In genomic region chr13:35470671-35471465, GRCh38 we compare ENCODE assay signal across 9 cellular contexts. TPM values are rescaled to one million over a fixed set of nuclear protein-coding genes. Genes with fewer than 3 reads are reported as not detected.
DNase-seq lines count a peak whose midpoint lies in the region; ATAC-seq, FAIRE-seq and TF ChIP-seq lines count a peak whose summit lies in the region.
"Had no signal": no experiment of that assay in that cellular context is flagged by ENCODE, and none has a peak within 500 bp of the region (broad histone marks: within the 10 kb centered on the region; RNA-seq: fewer than 3 reads in every experiment).

No MANE protein-coding gene starts in this region.

- DNase-seq in G401 (ENCODE audit: low spot score) (peak; percentile 85), astrocyte of the hippocampus (ENCODE audit: low read depth, low spot score) (peak; percentile 51), hepatocyte (ENCODE audit: low spot score) (peak; percentile 64), psoas muscle (peak; percentile 54 to 84), GOT3 (lab: John Stamatoyannopoulos, UW) (no peak), HTR-8/SVneo (ENCODE audit: insufficient read length, low spot score) (no peak)
- no peak for DNase-seq in stimulated activated CD4-positive, alpha-beta T cell treated with anti-CD3 and anti-CD28 coated beads, Interleukin-2, amount 100 ng/mL, for 24 hours

- H3K27ac ChIP-seq in hepatocyte (peak overlapping the region; percentile 95), psoas muscle (peak overlapping the region; percentile 80)
- H3K27ac ChIP-seq: neutrophil had no signal

- no peaks in the 10 kb centered on the region for H4K20me1 ChIP-seq in hepatocyte (ENCODE audit: insufficient read depth, poor library complexity, severe bottlenecking)

- intact Hi-C loops in psoas muscle (cut with DNase I), result no loop called here

- TF ChIP-seq CTCF in hepatocyte (IDR thresholded peaks at IDR 0.05; ENCODE audit: poor library complexity) (no peak), psoas muscle (IDR thresholded peaks at IDR 0.05) (no peak)

- no peaks in the 10 kb centered on the region for H3K9me2 ChIP-seq in hepatocyte (replicated peaks; ENCODE audit: insufficient read depth)

- ATAC-seq in psoas muscle (peak; percentile 54 to 80 (median 72)), GM21528 (IDR thresholded peaks at IDR 0.05; ENCODE audit: low FRiP score, unreplicated experiment) (no peak)

- no peak for FAIRE-seq in HTR-8/SVneo (lab: Jason Lieb, UNC)

- H3K79me2 ChIP-seq in hepatocyte, result peaks cover 39% of the 10 kb centered on the region

- H3K4me1 ChIP-seq in hepatocyte (ENCODE audit: insufficient read depth) (no peaks in the 10 kb centered on the region), psoas muscle (no peaks in the 10 kb centered on the region)

- peak overlapping the region; percentile 83 for H3K4me2 ChIP-seq in hepatocyte

- peak overlapping the region; percentile 20 for H3K4me3 ChIP-seq in hepatocyte
- H3K4me3 ChIP-seq in psoas muscle, result peak overlapping the region; percentile 70

- no peaks in the 10 kb centered on the region for H3K9me3 ChIP-seq in hepatocyte (ENCODE audit: low read depth)
- no peaks in the 10 kb centered on the region for H3K9me3 ChIP-seq in psoas muscle
- H3K9me3 ChIP-seq: neutrophil had no signal

- in situ Hi-C loops in G401 (cut with HindIII; ENCODE audit: low sequenced_read_pairs), result no loop called here

- no peaks in the 10 kb centered on the region for H3K36me3 ChIP-seq in hepatocyte (replicated peaks; ENCODE audit: insufficient read depth, low read depth)
- no peaks in the 10 kb centered on the region for H3K36me3 ChIP-seq in psoas muscle (ENCODE audit: insufficient read depth in 1 of 2, low read depth in 1 of 2)
- H3K36me3 ChIP-seq: neutrophil had no signal

- WGBS in hepatocyte (ENCODE audit: low lambda C conversion rate, missing lambda C conversion rate), result 1% methylated on average over 58 of the region's 58 CpGs
- WGBS in psoas muscle, 3 donors, result 26 to 37% (median 31%) methylated on average over 57 to 58 of the region's 58 CpGs

- H3K27me3 ChIP-seq in hepatocyte, result peaks cover 73% of the 10 kb centered on the region
- H3K27me3 ChIP-seq in psoas muscle (ENCODE audit: insufficient read depth in 3 of 3, low read length in 2 of 3), result no peaks in the 10 kb centered on the region

- peak overlapping the region; percentile 13 for H2AFZ ChIP-seq in hepatocyte

RNA-seq across cellular contexts. Expression of gene MAB21L1, which starts 5.6 kb away (rescaled TPM):
- not detected in 2 replicates for total RNA-seq in G401 (2014; rRNA removed; shearing (Covaris generic))
- total RNA-seq in hepatocyte, result 16.9 and 20.7 TPM in 2 replicates
- polyA plus RNA-seq in hepatocyte, result 9.9 and 10.6 TPM in 2 replicates
- 1 to 10 TPM; 1.1 to 1.3 (median 1.2) TPM for total RNA-seq in psoas muscle
- polyA plus RNA-seq in psoas muscle, result 1 to 10 TPM in 1 of 3 donors, under 1 TPM in 2; 0.34 to 1.8 (median 0.47) TPM

Comparison
In these comparisons a context has a peak if more than half of its experiments do, and no peak if none do; other contexts are left out.
1. DNase-seq: peak in G401 (single experiment), astrocyte of the hippocampus (single experiment), hepatocyte (single experiment) and psoas muscle (2 of 2); none in stimulated activated CD4-positive, alpha-beta T cell treated with anti-CD3 and anti-CD28 coated beads, Interleukin-2, amount 100 ng/mL, for 24 hours (0 of 2), GOT3 (single experiment) and HTR-8/SVneo (single experiment).